Comparison of ENCODE assay signal across 9 cellular contexts in the genomic region with DNA sequence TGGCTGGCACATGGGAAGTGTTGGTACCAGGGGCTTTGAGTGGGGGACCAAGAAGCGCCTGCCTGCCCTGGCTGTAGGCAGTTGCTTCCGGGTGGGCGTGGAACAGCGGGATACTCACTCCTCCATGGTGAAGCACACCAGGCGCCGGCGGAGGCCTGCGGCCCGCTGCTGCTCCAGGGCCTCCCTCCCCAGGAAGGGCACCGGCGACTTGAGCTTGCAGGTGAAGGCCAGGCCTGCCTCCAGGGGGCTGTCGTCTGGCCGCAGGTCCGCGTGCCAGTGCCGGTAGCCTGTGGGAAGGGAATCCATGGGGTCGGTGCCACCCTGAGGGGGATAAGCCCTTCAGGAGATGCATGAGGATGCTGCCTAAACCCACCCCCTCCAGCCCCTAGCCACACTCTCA. TPM values are rescaled to one million over a fixed set of nuclear protein-coding genes. Genes with fewer than 3 reads are reported as not detected.
"Had no signal": no experiment of that assay in that cellular context is flagged by ENCODE, and none has a peak within 500 bp of the region (broad histone marks: within the 10 kb centered on the region; RNA-seq: fewer than 3 reads in every experiment).

No MANE protein-coding gene starts in this region.

- H3K4me3 ChIP-seq: GM23248, HAP-1 had no signal

- ATAC-seq: HCT116 had no signal

- H3K36me3 ChIP-seq: HAP-1 had no signal

- H2AFZ ChIP-seq: GM23248 had no signal

- H3K27ac ChIP-seq: GM23248 had no signal

- H3K4me1 ChIP-seq: HAP-1 had no signal

- H3K9me3 ChIP-seq: HAP-1 had no signal

- H3K9ac ChIP-seq: GM23248 had no signal

- H3K27ac Mint-ChIP-seq: HFFc6 had no signal

- H3K4me3 Mint-ChIP-seq: HFFc6 had no signal

- DNase-seq: GM23248, GOT3, H9, HCEC 1CT, HFFc6 had no signal

RNA-seq across cellular contexts. Expression of gene DBH, which starts 34.3 kb away (rescaled TPM):
- total RNA-seq: GM23248, H1, H4, H9, HFFc6 had no signal
- polyA plus RNA-seq: GM23248 had no signal
